In the genomic region with DNA sequence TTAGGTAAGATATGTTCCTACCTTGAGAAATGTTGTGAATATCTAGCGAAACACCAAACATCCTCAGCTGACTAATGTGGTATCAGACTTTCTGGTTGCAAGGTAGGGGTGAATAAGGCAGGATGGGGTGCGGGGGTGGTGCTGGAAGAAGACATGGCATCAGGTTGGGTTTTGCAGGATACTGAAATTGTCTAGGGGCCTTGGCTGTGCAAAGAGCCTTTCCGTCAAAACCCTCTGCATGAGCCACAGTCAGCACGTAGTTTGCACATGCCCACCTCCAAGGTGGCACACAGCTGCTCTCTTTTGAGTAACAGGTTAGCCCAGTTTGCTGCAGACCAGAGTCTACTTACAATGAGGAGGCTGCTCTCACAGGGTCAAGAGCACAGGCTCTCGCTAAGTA, we compare ENCODE assay signal across 15 cellular contexts. TPM values are rescaled to one million over a fixed set of nuclear protein-coding genes. Genes with fewer than 3 reads are reported as not detected.
A peak's percentile ranks its signal among the peaks of the same experiment; 100 is the strongest.
DNase-seq lines count a peak whose midpoint lies in the region; ATAC-seq and TF ChIP-seq lines count a peak whose summit lies in the region.
"Had no signal": no experiment of that assay in that cellular context is flagged by ENCODE, and none has a peak within 500 bp of the region (broad histone marks: within the 10 kb centered on the region; RNA-seq: fewer than 3 reads in every experiment).

No MANE protein-coding gene starts in this region.

- peak; percentile 54 for DNase-seq in activated CD8-positive, alpha-beta memory T cell treated with anti-CD3 and anti-CD28 coated beads, Interleukin-2, amount 10 ng/mL, durations not matched to agents 7 days and 5 days
- DNase-seq in stimulated activated CD8-positive, alpha-beta memory T cell treated with anti-CD3 and anti-CD28 coated beads, Interleukin-4, amount 100 ng/mL, for 24 hours (ENCODE audit: low read depth), result peak; percentile 28
- no peak for DNase-seq in SKM-1 (lab: John Stamatoyannopoulos, UW; ENCODE audit: unreplicated experiment)
- DNase-seq in brain microvascular endothelial cell, result no peak
- DNase-seq: activated CD4-positive, CD25-positive, alpha-beta regulatory T cell; effector CD8-positive, alpha-beta T cell; foreskin fibroblast; Kasumi-1; NCI-H1930 had no signal

- peaks cover 73% of the 10 kb centered on the region for H3K36me3 Mint-ChIP-seq in T-helper 1 cell treated with Interleukin-12 subunit alpha and Interleukin-12 subunit beta and Interleukin-4 antibody, amounts not matched to agents 30 μg/mL and 1 μg/mL, for 36 hours (ENCODE audit: low read depth)
- H3K36me3 Mint-ChIP-seq in activated CD8-positive, alpha-beta memory T cell treated with anti-CD3 and anti-CD28 coated beads, Interleukin-2, amount 10 ng/mL, durations not matched to agents 7 days and 5 days, result peaks cover 84% of the 10 kb centered on the region

- CTCF ChIA-PET in activated CD8-positive, alpha-beta memory T cell treated with anti-CD3 and anti-CD28 coated beads, Interleukin-2, amount 10 ng/mL, durations not matched to agents 7 days and 5 days (lab: Charles Lee), result interaction anchor here (1.1 to 1.4 kb wide), 2 partner anchors 13 to 14 kb away, joined by 3 to 4 read pairs; no protein-coding TSS in a partner anchor

- H3K4me1 Mint-ChIP-seq in T-helper 1 cell treated with Interleukin-12 subunit alpha and Interleukin-12 subunit beta and Interleukin-4 antibody, amounts not matched to agents 30 μg/mL and 1 μg/mL, for 36 hours (ENCODE audit: low read depth), result peaks cover 81% of the 10 kb centered on the region
- H3K4me1 Mint-ChIP-seq in activated CD8-positive, alpha-beta memory T cell treated with anti-CD3 and anti-CD28 coated beads, Interleukin-2, amount 10 ng/mL, durations not matched to agents 7 days and 5 days, result peaks cover 81% of the 10 kb centered on the region
- H3K4me1 Mint-ChIP-seq: memory B cell had no signal

- peak overlapping the region; percentile 72 for H3K4me3 Mint-ChIP-seq in T-helper 1 cell treated with Interleukin-12 subunit alpha and Interleukin-12 subunit beta and Interleukin-4 antibody, amounts not matched to agents 30 μg/mL and 1 μg/mL, for 36 hours
- peak overlapping the region; percentile 31 for H3K4me3 Mint-ChIP-seq in activated CD8-positive, alpha-beta memory T cell treated with anti-CD3 and anti-CD28 coated beads, Interleukin-2, amount 10 ng/mL, durations not matched to agents 7 days and 5 days
- H3K4me3 Mint-ChIP-seq: memory B cell had no signal

- H3K27me3 ChIP-seq in brain microvascular endothelial cell (replicated peaks), result no peaks in the 10 kb centered on the region
- H3K27me3 ChIP-seq: ascending aorta had no signal

- H3K27me3 Mint-ChIP-seq in T-helper 1 cell treated with Interleukin-12 subunit alpha and Interleukin-12 subunit beta and Interleukin-4 antibody, amounts not matched to agents 30 μg/mL and 1 μg/mL, for 36 hours (ENCODE audit: low read depth), result no peaks in the 10 kb centered on the region
- no peaks in the 10 kb centered on the region for H3K27me3 Mint-ChIP-seq in activated CD8-positive, alpha-beta memory T cell treated with anti-CD3 and anti-CD28 coated beads, Interleukin-2, amount 10 ng/mL, durations not matched to agents 7 days and 5 days
- H3K27me3 Mint-ChIP-seq: memory B cell had no signal

- in situ Hi-C loops in brain microvascular endothelial cell (cut with HindIII; ENCODE audit: low pct_ligation_motif_present, low sequenced_read_pairs), result no loop called here

- peak overlapping the region; percentile 30 for H3K27ac ChIP-seq in cingulate gyrus (ENCODE audit: low read depth, low read length)
- H3K27ac ChIP-seq in brain microvascular endothelial cell, result no peak overlapping the region
- H3K27ac ChIP-seq: ascending aorta, C4-2B had no signal

- no peak overlapping the region for H3K4me3 ChIP-seq in brain microvascular endothelial cell (ENCODE audit: low read depth, low read length)
- H3K4me3 ChIP-seq: ascending aorta had no signal

- peaks cover 15% of the 10 kb centered on the region for H3K9me3 Mint-ChIP-seq in T-helper 1 cell treated with Interleukin-12 subunit alpha and Interleukin-12 subunit beta and Interleukin-4 antibody, amounts not matched to agents 30 μg/mL and 1 μg/mL, for 36 hours
- H3K9me3 Mint-ChIP-seq in activated CD8-positive, alpha-beta memory T cell treated with anti-CD3 and anti-CD28 coated beads, Interleukin-2, amount 10 ng/mL, durations not matched to agents 7 days and 5 days (ENCODE audit: low read depth), result peaks cover 4% of the 10 kb centered on the region

- ATAC-seq in activated CD8-positive, alpha-beta memory T cell treated with anti-CD3 and anti-CD28 coated beads, Interleukin-2, amount 10 ng/mL, durations not matched to agents 7 days and 5 days, result no peak
- ATAC-seq in GM19351 (IDR thresholded peaks at IDR 0.05; ENCODE audit: unreplicated experiment), result no peak

- H3K27ac Mint-ChIP-seq in T-helper 1 cell treated with Interleukin-12 subunit alpha and Interleukin-12 subunit beta and Interleukin-4 antibody, amounts not matched to agents 30 μg/mL and 1 μg/mL, for 36 hours, result peak overlapping the region; percentile 93
- peak overlapping the region; percentile 82 for H3K27ac Mint-ChIP-seq in activated CD8-positive, alpha-beta memory T cell treated with anti-CD3 and anti-CD28 coated beads, Interleukin-2, amount 10 ng/mL, durations not matched to agents 7 days and 5 days
- H3K27ac Mint-ChIP-seq: memory B cell had no signal

- no peak for TF ChIP-seq CTCF in brain microvascular endothelial cell (IDR thresholded peaks at IDR 0.05; ENCODE audit: low read depth, low read length, missing control alignments)

- peaks cover 30% of the 10 kb centered on the region for H3K36me3 ChIP-seq in brain microvascular endothelial cell (replicated peaks)

RNA-seq across cellular contexts. Expression of a gene that starts 42.0 kb away (rescaled TPM):
- 100 to 1,000 TPM; 174 to 230 TPM for total RNA-seq in activated CD8-positive, alpha-beta memory T cell treated with anti-CD3 and anti-CD28 coated beads, Interleukin-2, amount 10 ng/mL, durations not matched to agents 7 days and 5 days

Comparison
In these comparisons a context has a peak if more than half of its experiments do, and no peak if none do; other contexts are left out.
1. DNase-seq: peak in activated CD8-positive, alpha-beta memory T cell treated with anti-CD3 and anti-CD28 coated beads, Interleukin-2, amount 10 ng/mL, durations not matched to agents 7 days and 5 days (single experiment) and stimulated activated CD8-positive, alpha-beta memory T cell treated with anti-CD3 and anti-CD28 coated beads, Interleukin-4, amount 100 ng/mL, for 24 hours (single experiment); none in SKM-1 (single experiment) and brain microvascular endothelial cell (single experiment).